In the genomic region with DNA sequence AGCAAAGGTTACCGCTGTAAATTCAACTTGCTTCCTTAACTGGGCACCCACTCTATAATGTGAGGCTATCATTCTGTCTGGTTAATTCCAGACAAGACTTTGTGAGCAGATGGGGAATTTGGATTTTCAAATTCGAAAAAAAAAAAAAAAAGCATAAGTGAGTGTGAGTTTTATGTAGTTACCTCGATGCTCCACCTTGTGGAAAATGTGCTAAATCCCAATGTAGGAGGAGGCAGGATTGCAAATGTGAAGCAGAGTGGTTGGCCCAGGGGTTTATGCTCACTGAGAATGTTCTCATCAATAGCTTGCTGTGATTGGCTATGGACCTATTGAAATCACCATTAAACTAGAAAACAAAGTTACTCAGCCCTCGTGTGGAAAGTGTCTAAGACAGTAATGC, we compare ENCODE assay signal across 20 cellular contexts.
DNase-seq lines count a peak whose midpoint lies in the region; ATAC-seq, FAIRE-seq and TF ChIP-seq lines count a peak whose summit lies in the region.
"Had no signal": no experiment of that assay in that cellular context is flagged by ENCODE, and none has a peak within 500 bp of the region (broad histone marks: within the 10 kb centered on the region; RNA-seq: fewer than 3 reads in every experiment).

No MANE protein-coding gene starts in this region.

- H3K79me2 ChIP-seq in astrocyte (ENCODE audit: insufficient read depth, low read length): no peaks in the 10 kb centered on the region

- TF ChIP-seq CTCF in GM10248 (IDR thresholded peaks at IDR 0.05; ENCODE audit: control extremely low read depth, extremely low read depth, low read depth, missing control alignments) (no peak), astrocyte (IDR thresholded peaks at IDR 0.05; ENCODE audit: insufficient read depth, low read depth, low read length) (no peak)

- no peak overlapping the region for H3K4me3 ChIP-seq in astrocyte (ENCODE audit: insufficient read depth, low read depth, low read length)
- H3K4me3 ChIP-seq: sigmoid colon, suprapubic skin, uterus had no signal

- no peaks in the 10 kb centered on the region for H3K4me1 Mint-ChIP-seq in astrocyte (ENCODE audit: low read depth, unreplicated experiment)
- no peaks in the 10 kb centered on the region for H3K4me1 Mint-ChIP-seq in stimulated activated memory B cell treated with anti-CD40 and anti-IgM and Interleukin-4, amounts not matched to agents 10 μg/mL and 1 μg/mL and 100 μg/mL, for 72 hours

- peak overlapping the region; percentile 76 for H3K4me2 ChIP-seq in astrocyte (ENCODE audit: low read length)

- ATAC-seq in stimulated activated memory B cell treated with anti-CD40 and anti-IgM and Interleukin-4, amounts not matched to agents 10 μg/mL and 1 μg/mL and 100 μg/mL, for 72 hours: no peak
- ATAC-seq: activated CD8-positive, alpha-beta T cell treated with anti-CD3 and anti-CD28 coated beads, Interleukin-2, amount 10 ng/mL, durations not matched to agents 7 days and 5 days; left ventricle myocardium superior had no signal

- H3K9me3 ChIP-seq in astrocyte (ENCODE audit: insufficient read depth, low read depth, low read length): no peaks in the 10 kb centered on the region
- H3K9me3 ChIP-seq: suprapubic skin, uterus had no signal

- no peak overlapping the region for H3K4me3 Mint-ChIP-seq in astrocyte (ENCODE audit: unreplicated experiment)
- no peak overlapping the region for H3K4me3 Mint-ChIP-seq in stimulated activated memory B cell treated with anti-CD40 and anti-IgM and Interleukin-4, amounts not matched to agents 10 μg/mL and 1 μg/mL and 100 μg/mL, for 72 hours
- H3K4me3 Mint-ChIP-seq: activated CD8-positive, alpha-beta T cell treated with anti-CD3 and anti-CD28 coated beads, Interleukin-2, amount 10 ng/mL, durations not matched to agents 7 days and 5 days had no signal

- FAIRE-seq in astrocyte (lab: Jason Lieb, UNC) (no peak), GM12892 (lab: Jason Lieb, UNC) (no peak)
- FAIRE-seq: GM18507 had no signal

- H3K36me3 Mint-ChIP-seq in astrocyte (ENCODE audit: low read depth, unreplicated experiment): peaks cover 7% of the 10 kb centered on the region
- peaks cover 42% of the 10 kb centered on the region for H3K36me3 Mint-ChIP-seq in stimulated activated memory B cell treated with anti-CD40 and anti-IgM and Interleukin-4, amounts not matched to agents 10 μg/mL and 1 μg/mL and 100 μg/mL, for 72 hours

- H3K27me3 Mint-ChIP-seq in astrocyte (ENCODE audit: low read depth, unreplicated experiment): peaks cover 20% of the 10 kb centered on the region
- H3K27me3 Mint-ChIP-seq in stimulated activated memory B cell treated with anti-CD40 and anti-IgM and Interleukin-4, amounts not matched to agents 10 μg/mL and 1 μg/mL and 100 μg/mL, for 72 hours: no peaks in the 10 kb centered on the region

- no peak overlapping the region for H2AFZ ChIP-seq in astrocyte (ENCODE audit: low read depth, low read length)

- H3K27me3 ChIP-seq in astrocyte (ENCODE audit: insufficient read depth, low read length): no peaks in the 10 kb centered on the region
- H3K27me3 ChIP-seq: sigmoid colon, suprapubic skin, uterus had no signal

- no peak overlapping the region for H3K27ac Mint-ChIP-seq in astrocyte (ENCODE audit: unreplicated experiment)
- no peak overlapping the region for H3K27ac Mint-ChIP-seq in stimulated activated memory B cell treated with anti-CD40 and anti-IgM and Interleukin-4, amounts not matched to agents 10 μg/mL and 1 μg/mL and 100 μg/mL, for 72 hours
- H3K27ac Mint-ChIP-seq: activated CD8-positive, alpha-beta T cell treated with anti-CD3 and anti-CD28 coated beads, Interleukin-2, amount 10 ng/mL, durations not matched to agents 7 days and 5 days had no signal

- H4K20me1 ChIP-seq in astrocyte (ENCODE audit: insufficient read depth, low read length): no peaks in the 10 kb centered on the region

- H3K9ac ChIP-seq in astrocyte (ENCODE audit: low read length): no peak overlapping the region

- H3K27ac ChIP-seq in astrocyte (ENCODE audit: low read depth, low read length): no peak overlapping the region
- H3K27ac ChIP-seq: sigmoid colon, suprapubic skin, uterus had no signal

- H3K9me3 Mint-ChIP-seq in astrocyte (ENCODE audit: unreplicated experiment): peaks cover 10% of the 10 kb centered on the region
- peaks cover 9% of the 10 kb centered on the region for H3K9me3 Mint-ChIP-seq in stimulated activated memory B cell treated with anti-CD40 and anti-IgM and Interleukin-4, amounts not matched to agents 10 μg/mL and 1 μg/mL and 100 μg/mL, for 72 hours

- CTCF ChIA-PET in GM10248 (lab: Yijun Ruan, JAX): no interaction called here

- peaks cover 10% of the 10 kb centered on the region for H3K4me1 ChIP-seq in astrocyte (ENCODE audit: insufficient read depth, low read length)
- H3K4me1 ChIP-seq: sigmoid colon, uterus had no signal

- DNase-seq in GM10248 (ENCODE audit: extremely low spot score) (peak; percentile 3), HT-29 (ENCODE audit: low spot score) (peak; percentile 19), astrocyte (ENCODE audit: low read depth) (no peak), iPS-NIHi7 (ENCODE audit: extremely low spot score) (peak; percentile 35), GM12892 (ENCODE audit: insufficient read length) (no peak), Kasumi-1 (lab: John Stamatoyannopoulos, UW) (no peak)
- DNase-seq in activated CD4-positive, alpha-beta T cell treated with anti-CD3 and anti-CD28 coated beads, Interleukin-2, amount 50 U/mL, for 48 hours: no peak
- DNase-seq: activated CD8-positive, alpha-beta T cell treated with anti-CD3 and anti-CD28 coated beads, Interleukin-2, amount 10 ng/mL, durations not matched to agents 7 days and 5 days; activated naive CD4-positive, alpha-beta T cell treated with Interleukin-2 at 50 U/mL for 16 hours; activated T-cell treated with anti-CD3 and anti-CD28 coated beads, Interleukin-2, amount 50 U/mL, for 1 hour; left ventricle myocardium superior; NCI-H1105; NCI-H2081 treated with DMSO at 0.1 percent for 48 hours; NCI-H748 treated with DMSO at 0.1 percent for 48 hours; posterior cingulate gyrus; sigmoid colon; uterus had no signal

- no peaks in the 10 kb centered on the region for H3K36me3 ChIP-seq in astrocyte (ENCODE audit: insufficient read depth, low read length)
- H3K36me3 ChIP-seq: suprapubic skin, uterus had no signal

- POLR2A ChIA-PET in GM10248 (lab: Yijun Ruan, JAX): no interaction called here

- no peak for TF ChIP-seq POLR2A in GM12892 (IDR thresholded peaks at IDR 0.05; ENCODE audit: low read depth, low read length)

Comparison
In these comparisons a context has a peak if more than half of its experiments do, and no peak if none do; other contexts are left out.
1. DNase-seq: peak in GM10248 (single experiment), HT-29 (single experiment) and iPS-NIHi7 (single experiment); none in astrocyte (single experiment), activated CD4-positive, alpha-beta T cell treated with anti-CD3 and anti-CD28 coated beads, Interleukin-2, amount 50 U/mL, for 48 hours (0 of 2), GM12892 (single experiment) and Kasumi-1 (0 of 2).